In the genomic region with DNA sequence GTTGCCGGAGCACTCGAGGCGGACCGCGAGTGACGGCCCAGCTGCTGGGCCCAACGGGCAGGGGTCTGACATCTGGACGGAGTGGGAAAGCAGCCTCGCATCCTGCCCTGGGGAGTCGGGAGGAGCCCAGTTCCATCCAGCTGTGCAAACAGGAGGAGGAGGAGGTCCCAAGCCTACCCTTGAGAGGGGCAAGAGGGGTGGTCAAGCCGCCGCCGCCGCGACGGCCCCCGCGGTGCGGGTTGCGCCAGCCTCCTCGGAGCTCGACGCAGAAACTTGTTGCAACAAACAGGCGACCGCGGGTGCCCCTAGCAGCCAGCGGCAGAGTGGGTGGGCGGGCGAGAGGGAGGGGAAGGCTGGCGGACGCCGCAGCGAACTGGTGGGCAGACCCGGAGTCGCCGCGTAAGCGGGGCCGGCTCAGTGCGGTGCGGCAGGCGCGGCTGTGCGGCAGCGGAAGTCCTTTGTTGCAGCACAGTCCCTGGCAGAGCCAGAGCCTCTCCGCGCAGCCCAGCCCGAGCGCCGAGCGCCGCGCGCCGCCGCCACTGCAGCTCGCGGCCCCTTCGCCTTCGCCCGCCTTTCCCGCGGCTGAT, we compare ENCODE assay signal across 7 cellular contexts. TPM values are rescaled to one million over a fixed set of nuclear protein-coding genes. Genes with fewer than 3 reads are reported as not detected.
A peak's percentile ranks its signal among the peaks of the same experiment; 100 is the strongest.
DNase-seq lines count a peak whose midpoint lies in the region; ATAC-seq lines count a peak whose summit lies in the region.

A gene with protein sequence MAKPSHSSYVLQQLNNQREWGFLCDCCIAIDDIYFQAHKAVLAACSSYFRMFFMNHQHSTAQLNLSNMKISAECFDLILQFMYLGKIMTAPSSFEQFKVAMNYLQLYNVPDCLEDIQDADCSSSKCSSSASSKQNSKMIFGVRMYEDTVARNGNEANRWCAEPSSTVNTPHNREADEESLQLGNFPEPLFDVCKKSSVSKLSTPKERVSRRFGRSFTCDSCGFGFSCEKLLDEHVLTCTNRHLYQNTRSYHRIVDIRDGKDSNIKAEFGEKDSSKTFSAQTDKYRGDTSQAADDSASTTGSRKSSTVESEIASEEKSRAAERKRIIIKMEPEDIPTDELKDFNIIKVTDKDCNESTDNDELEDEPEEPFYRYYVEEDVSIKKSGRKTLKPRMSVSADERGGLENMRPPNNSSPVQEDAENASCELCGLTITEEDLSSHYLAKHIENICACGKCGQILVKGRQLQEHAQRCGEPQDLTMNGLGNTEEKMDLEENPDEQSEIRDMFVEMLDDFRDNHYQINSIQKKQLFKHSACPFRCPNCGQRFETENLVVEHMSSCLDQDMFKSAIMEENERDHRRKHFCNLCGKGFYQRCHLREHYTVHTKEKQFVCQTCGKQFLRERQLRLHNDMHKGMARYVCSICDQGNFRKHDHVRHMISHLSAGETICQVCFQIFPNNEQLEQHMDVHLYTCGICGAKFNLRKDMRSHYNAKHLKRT (plus strand): TSS at position 461 of the 587 bp plus-strand sequence. CDS start 16,735 bp downstream, outside the sequence.

- ATAC-seq in GM18517 (IDR thresholded peaks at IDR 0.05; ENCODE audit: unreplicated experiment): peak; percentile 18
- ATAC-seq in HG03097 (IDR thresholded peaks at IDR 0.05; ENCODE audit: low FRiP score, unreplicated experiment): peak; percentile 23

- DNase-seq in NCI-H460 (ENCODE audit: extremely low read depth, low read depth): peak; percentile 68
- peak; percentile 70 to 75 for DNase-seq in activated CD4-positive, alpha-beta T cell treated with anti-CD3 and anti-CD28 coated beads for 24 hours (ENCODE audit: low read depth in 2 of 2)
- DNase-seq in cerebellum (ENCODE audit: low spot score): peak; percentile 73
- peak; percentile 86 for DNase-seq in kidney glomerular epithelial cell (lab: John Stamatoyannopoulos, UW)
- DNase-seq in stimulated activated CD4-positive, alpha-beta T cell treated with anti-CD3 and anti-CD28 coated beads, Interleukin-15, amount 100 ng/mL, for 24 hours: peak; percentile 91

RNA-seq across cellular contexts. Expression of the gene that starts here (rescaled TPM):
- 30.5 and 32.9 TPM in 2 replicates for total RNA-seq in NCI-H460 (2014; rRNA removed; shearing (Covaris generic))
- polyA plus RNA-seq in NCI-H460 (2014; cell fraction: nucleus; rRNA removed): 18.5 and 25.7 TPM in 2 replicates
- total RNA-seq in cerebellum: 44.0 TPM

Comparison
In these comparisons a context has a peak if more than half of its experiments do, and no peak if none do; other contexts are left out.
1. Peak in every context shown above with its lines: DNase-seq and ATAC-seq.